Comparison of ENCODE assay signal across 25 cellular contexts in the genomic region with DNA sequence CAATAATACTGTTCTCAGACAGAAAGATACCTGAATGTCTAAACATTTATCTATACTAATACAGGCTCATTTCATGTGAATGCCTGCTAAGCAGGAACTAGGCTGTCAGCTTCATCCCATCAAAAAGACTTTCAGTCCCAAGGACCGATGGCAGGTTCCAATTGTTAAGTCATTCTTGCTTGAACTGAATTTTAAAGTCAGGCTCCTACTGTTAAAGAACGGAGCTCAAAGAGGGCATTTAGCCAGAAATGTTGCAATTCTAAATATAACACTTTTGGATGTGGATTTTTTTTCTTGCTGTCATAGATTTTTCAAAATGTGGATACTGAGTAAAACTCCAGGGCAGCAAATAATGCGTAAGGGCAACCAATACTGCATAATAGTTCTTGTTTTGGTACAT. TPM values are rescaled to one million over a fixed set of nuclear protein-coding genes. Genes with fewer than 3 reads are reported as not detected.
DNase-seq lines count a peak whose midpoint lies in the region; ATAC-seq and TF ChIP-seq lines count a peak whose summit lies in the region.
"Had no signal": no experiment of that assay in that cellular context is flagged by ENCODE, and none has a peak within 500 bp of the region (broad histone marks: within the 10 kb centered on the region; RNA-seq: fewer than 3 reads in every experiment).

No MANE protein-coding gene starts in this region.

- peaks cover 29% of the 10 kb centered on the region for H3K27me3 Mint-ChIP-seq in activated T-cell treated with anti-CD3 and anti-CD28 coated beads, Interleukin-2, amount 50 U/mL, for 72 hours (ENCODE audit: low read depth)

- no peak overlapping the region for H3K4me3 Mint-ChIP-seq in activated T-cell treated with anti-CD3 and anti-CD28 coated beads, Interleukin-2, amount 50 U/mL, for 72 hours
- H3K4me3 Mint-ChIP-seq: CD4-positive, alpha-beta T cell; H9; HFFc6 had no signal

- DNase-seq in Ammon's horn (ENCODE audit: low spot score) (peak; percentile 20), adipocyte (ENCODE audit: low read depth) (peak; percentile 6), retinal pigment epithelial cell (ENCODE audit: low read depth) (peak; percentile 50), psoas muscle (no peak)
- DNase-seq in activated T-cell treated with anti-CD3 and anti-CD28 coated beads, Interleukin-2, amount 50 U/mL, for 72 hours: no peak
- DNase-seq: CD4-positive, alpha-beta T cell; COR-L47; H9; HFFc6; MG63; NCI-H1417 treated with DMSO at 0.1 percent for 48 hours; NCI-H187 treated with DMSO at 0.1 percent for 48 hours; NCI-H2107; NCI-H748 treated with DMSO at 0.1 percent for 48 hours; SJCRH30 had no signal

- H3K9me3 ChIP-seq in adipocyte (ENCODE audit: control insufficient read depth, low read length) (peaks cover 3% of the 10 kb centered on the region), psoas muscle (peaks cover 13% of the 10 kb centered on the region)
- H3K9me3 ChIP-seq: BLaER1, SJCRH30 had no signal

- H3K4me3 ChIP-seq in adipocyte (ENCODE audit: low read length): no peak overlapping the region
- H3K4me3 ChIP-seq in retinal pigment epithelial cell (ENCODE audit: low read length): no peak overlapping the region
- H3K4me3 ChIP-seq in psoas muscle: no peak overlapping the region
- H3K4me3 ChIP-seq: A549, BLaER1, K562, MG63, SJCRH30 had no signal

- H3K4me1 ChIP-seq in adipocyte (ENCODE audit: control insufficient read depth, insufficient read depth, low read length): peaks cover 14% of the 10 kb centered on the region
- H3K4me1 ChIP-seq in psoas muscle: no peaks in the 10 kb centered on the region
- H3K4me1 ChIP-seq: A549, SJCRH30 had no signal

- H3K27me3 ChIP-seq in adipocyte (replicated peaks; ENCODE audit: control insufficient read depth, insufficient read depth, low read length) (no peaks in the 10 kb centered on the region), layer of hippocampus (ENCODE audit: control insufficient read depth, insufficient read depth, low read length) (no peaks in the 10 kb centered on the region), psoas muscle (ENCODE audit: insufficient read depth in 3 of 3, low read length in 2 of 3) (peaks cover 0 to 3% (median 0%) of the 10 kb centered on the region in 3 donors)
- H3K27me3 ChIP-seq: BLaER1, MG63, SJCRH30 had no signal

- peaks cover 2 to 3% of the 10 kb centered on the region in 2 donors for H3K36me3 Mint-ChIP-seq in activated T-cell treated with anti-CD3 and anti-CD28 coated beads, Interleukin-2, amount 50 U/mL, for 72 hours (ENCODE audit: insufficient read depth in 2 of 2)

- 31 to 46% (median 36%) methylated on average over 3 of the region's 3 CpGs for WGBS in psoas muscle, 3 donors

- ATAC-seq in activated T-cell treated with anti-CD3 and anti-CD28 coated beads, Interleukin-2, amount 50 U/mL, for 72 hours (replicated peaks in 1 of 2): no peak
- no peak for ATAC-seq in HG02798 (IDR thresholded peaks at IDR 0.05; ENCODE audit: poor library complexity, unreplicated experiment)
- ATAC-seq in psoas muscle: no peak
- ATAC-seq: A549, HepG2, K562 had no signal

- H3K4me1 Mint-ChIP-seq in activated T-cell treated with anti-CD3 and anti-CD28 coated beads, Interleukin-2, amount 50 U/mL, for 72 hours (ENCODE audit: low read depth): no peaks in the 10 kb centered on the region

- H3K36me3 ChIP-seq in adipocyte (ENCODE audit: control insufficient read depth, insufficient read depth, low read length, severe bottlenecking) (no peaks in the 10 kb centered on the region), psoas muscle (ENCODE audit: insufficient read depth in 1 of 2, low read depth in 1 of 2) (no peaks in the 10 kb centered on the region)
- H3K36me3 ChIP-seq: BLaER1, MG63, SJCRH30 had no signal

- H3K9ac ChIP-seq in adipocyte (ENCODE audit: low read length): no peak overlapping the region
- H3K9ac ChIP-seq: BLaER1 had no signal

- intact Hi-C loops in psoas muscle (cut with DNase I): no loop called here

- TF ChIP-seq CTCF in retinal pigment epithelial cell (conservative IDR thresholded peaks at IDR 0.05; ENCODE audit: low read depth, low read length): no peak
- no peak for TF ChIP-seq CTCF in psoas muscle (IDR thresholded peaks at IDR 0.05)

- H3K27ac Mint-ChIP-seq in activated T-cell treated with anti-CD3 and anti-CD28 coated beads, Interleukin-2, amount 50 U/mL, for 72 hours: no peak overlapping the region
- H3K27ac Mint-ChIP-seq: CD4-positive, alpha-beta T cell; H9; HFFc6 had no signal

- peak overlapping the region; percentile 38 for H3K27ac ChIP-seq in layer of hippocampus (ENCODE audit: low read depth, low read length)
- H3K27ac ChIP-seq in psoas muscle: no peak overlapping the region
- H3K27ac ChIP-seq: A549, BLaER1, HL-60, SJCRH30 had no signal

- H3K9me3 Mint-ChIP-seq in activated T-cell treated with anti-CD3 and anti-CD28 coated beads, Interleukin-2, amount 50 U/mL, for 72 hours: peaks cover 3 to 4% of the 10 kb centered on the region in 2 donors

RNA-seq across cellular contexts. Expression of gene DBX2, which starts 38.5 kb away (rescaled TPM):
- not detected for total RNA-seq in activated T-cell treated with anti-CD3 and anti-CD28 coated beads, Interleukin-2, amount 50 U/mL, for 72 hours
- total RNA-seq in psoas muscle: under 1 TPM in 2 of 4 donors, not detected in 2; 0.08 to 0.20 TPM
- under 1 TPM in 2 of 3 donors, not detected in 1; 0.04 to 0.09 TPM for polyA plus RNA-seq in psoas muscle
- total RNA-seq: CD4-positive, alpha-beta T cell; H9; HepG2; HFFc6; HT-29; K562; LHCN-M2; NCI-H460; SJCRH30 had no signal
- polyA plus RNA-seq: A549, HepG2, K562 had no signal

Comparison
In these comparisons a context has a peak if more than half of its experiments do, and no peak if none do; other contexts are left out.
1. DNase-seq: peak in Ammon's horn (single experiment), adipocyte (single experiment) and retinal pigment epithelial cell (single experiment); none in activated T-cell treated with anti-CD3 and anti-CD28 coated beads, Interleukin-2, amount 50 U/mL, for 72 hours (0 of 2) and psoas muscle (0 of 2).